ENCODE assay signal across 11 cellular contexts in the genomic region with DNA sequence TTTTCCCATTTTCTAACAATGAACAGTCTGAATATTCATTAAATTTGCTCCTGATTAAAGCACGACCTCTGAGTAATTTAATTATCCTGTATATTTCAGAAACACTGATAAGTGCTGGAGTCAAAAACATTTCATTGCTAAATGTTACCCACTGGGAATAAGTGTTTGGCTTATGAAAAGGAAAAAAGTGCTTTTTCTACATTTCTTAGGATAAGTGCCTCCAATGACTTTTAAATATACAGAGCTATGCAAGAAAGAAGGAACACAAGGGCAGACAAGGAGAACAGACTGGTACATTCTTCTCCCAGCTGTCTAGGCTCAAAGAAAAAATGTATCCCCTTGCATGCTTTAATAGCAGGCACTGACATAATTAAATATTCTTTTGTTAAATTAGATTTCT. TPM values are rescaled to one million over a fixed set of nuclear protein-coding genes. Genes with fewer than 3 reads are reported as not detected.
"Had no signal": no experiment of that assay in that cellular context is flagged by ENCODE, and none has a peak within 500 bp of the region (broad histone marks: within the 10 kb centered on the region; RNA-seq: fewer than 3 reads in every experiment).

No MANE protein-coding gene starts in this region.

- H3K36me3 Mint-ChIP-seq: IgD-negative memory B cell had no signal

- H3K4me3 ChIP-seq: GM23248, HAP-1 had no signal

- H3K9me3 ChIP-seq: HAP-1 had no signal

- DNase-seq: GOT3, H7, HFFc6 had no signal

- ATAC-seq: HCT116, HepG2 had no signal

- H3K4me1 ChIP-seq: HAP-1 had no signal

- H3K36me3 ChIP-seq: HAP-1 had no signal

- H3K4me1 Mint-ChIP-seq: IgD-negative memory B cell had no signal

- H3K27ac Mint-ChIP-seq: HFFc6, IgD-negative memory B cell had no signal

- H3K9me3 Mint-ChIP-seq: HFFc6, IgD-negative memory B cell had no signal

- H3K27ac ChIP-seq: GM23248, HL-60 had no signal

- H3K4me3 Mint-ChIP-seq: HFFc6, IgD-negative memory B cell had no signal

RNA-seq across cellular contexts. Expression of gene SYNPR, which starts 32.3 kb away (rescaled TPM):
- total RNA-seq: GM23248, H4, HFFc6, HT1080 had no signal
